In the genomic region with DNA sequence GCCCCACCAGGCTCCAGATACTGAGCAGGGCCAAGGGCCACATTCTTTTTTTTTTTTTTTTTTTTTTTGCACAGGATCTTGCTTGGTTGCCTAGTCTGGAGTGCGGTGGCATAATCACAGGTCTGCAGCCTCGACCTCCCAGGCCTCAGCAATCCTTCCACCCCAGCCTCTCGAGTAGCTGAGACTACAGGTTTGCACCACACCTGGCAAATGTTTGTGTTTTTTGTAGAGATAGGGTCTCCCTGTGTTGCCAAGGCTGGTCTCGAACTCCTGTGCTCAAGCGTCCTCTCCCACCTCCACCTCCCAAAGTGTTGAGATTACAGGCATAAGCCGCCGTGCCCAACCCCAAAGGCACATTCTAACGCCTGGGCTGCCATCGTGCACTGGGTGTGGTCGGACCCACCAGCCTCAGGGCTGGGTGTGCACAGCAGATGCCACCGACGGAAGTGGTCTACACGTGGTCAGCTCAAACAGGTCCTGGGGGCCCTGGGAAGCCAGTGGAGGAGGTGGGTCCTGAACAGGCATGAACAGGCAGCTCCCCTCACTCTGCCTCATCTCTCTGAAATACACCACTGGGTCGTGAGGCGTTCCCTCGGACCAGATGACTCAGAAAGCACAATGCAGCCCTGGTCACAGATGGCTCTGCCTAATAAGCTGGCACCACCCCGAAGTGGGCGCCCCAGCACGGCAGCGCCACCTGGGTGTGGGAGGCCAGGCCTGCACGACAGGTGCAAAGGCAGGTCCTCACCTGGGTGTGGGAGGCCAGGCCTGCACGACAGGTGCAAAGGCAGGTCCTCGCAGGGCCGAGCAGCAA, we compare ENCODE assay signal across 1 cellular context.
TF ChIP-seq lines count a peak whose summit lies in the region.

No MANE protein-coding gene starts in this region.

TF ChIP-seq in endothelial cell of umbilical vein, 7 proteins besides CTCF, POLR2A, EP300 and RAD21 (continued from another document):
- TF ChIP-seq POLR2AphosphoS5 (IDR thresholded peaks at IDR 0.05; ENCODE audit: insufficient read depth, low read depth, low read length) (no peak), JUN (IDR thresholded peaks at IDR 0.05; ENCODE audit: borderline replicate concordance, insufficient read depth, insufficient read length, low read depth) (no peak), FOS (IDR thresholded peaks at IDR 0.05; ENCODE audit: borderline replicate concordance, insufficient read depth, low read length) (no peak), MYC (IDR thresholded peaks at IDR 0.05; ENCODE audit: low read depth, low read length) (no peak)
